ENCODE assay signal across 9 cellular contexts in genomic region chr3:157157836-157158235, GRCh38. TPM values are rescaled to one million over a fixed set of nuclear protein-coding genes. Genes with fewer than 3 reads are reported as not detected.
DNase-seq lines count a peak whose midpoint lies in the region; ATAC-seq lines count a peak whose summit lies in the region.
"Had no signal": no experiment of that assay in that cellular context is flagged by ENCODE, and none has a peak within 500 bp of the region (broad histone marks: within the 10 kb centered on the region; RNA-seq: fewer than 3 reads in every experiment).

No MANE protein-coding gene starts in this region.

- H3K27ac Mint-ChIP-seq in activated T-helper 17 cell treated with anti-CD3 and anti-CD28 coated beads, Interleukin-2, amount 50 U/mL, for 72 hours = peak overlapping the region; percentile 89
- peak overlapping the region; percentile 95 for H3K27ac Mint-ChIP-seq in stimulated activated memory B cell treated with anti-CD40 and anti-IgM and Interleukin-4, amounts not matched to agents 10 μg/mL and 1 μg/mL and 100 μg/mL, for 72 hours

- H3K36me3 ChIP-seq in HUES6 (ENCODE audit: control insufficient read depth, insufficient read depth, low read length) (peaks cover 65% of the 10 kb centered on the region), iPS-18a (ENCODE audit: control insufficient read depth, low read depth, low read length) (peaks cover 61% of the 10 kb centered on the region)

- no peaks in the 10 kb centered on the region for H3K27me3 ChIP-seq in HUES6 (ENCODE audit: control insufficient read depth, insufficient read depth, low read length)
- no peaks in the 10 kb centered on the region for H3K27me3 ChIP-seq in iPS-18a (ENCODE audit: control insufficient read depth, insufficient read depth, low read length)

- no peak for ATAC-seq in activated T-helper 17 cell treated with anti-CD3 and anti-CD28 coated beads, Interleukin-2, amount 50 U/mL, for 72 hours (replicated peaks)
- ATAC-seq in stimulated activated memory B cell treated with anti-CD40 and anti-IgM and Interleukin-4, amounts not matched to agents 10 μg/mL and 1 μg/mL and 100 μg/mL, for 72 hours = no peak
- no peak for ATAC-seq in HG03432 (IDR thresholded peaks at IDR 0.05; ENCODE audit: unreplicated experiment)
- no peak for ATAC-seq in GM21360 (IDR thresholded peaks at IDR 0.05; ENCODE audit: unreplicated experiment)

- no peak for DNase-seq in NCI-H2081 (lab: John Stamatoyannopoulos, UW)
- DNase-seq: NCI-H526 treated with DMSO at 0.1 percent for 48 hours; stimulated activated CD4-positive, alpha-beta T cell treated with anti-CD3 and anti-CD28 coated beads, Interleukin-4, amount 100 ng/mL, for 24 hours had no signal

- H3K4me3 ChIP-seq in HUES6 (ENCODE audit: low read depth, low read length) = peak overlapping the region; percentile 97
- peak overlapping the region; percentile 84 for H3K4me3 ChIP-seq in iPS-18a (ENCODE audit: low read length)

- H3K27me3 Mint-ChIP-seq in activated T-helper 17 cell treated with anti-CD3 and anti-CD28 coated beads, Interleukin-2, amount 50 U/mL, for 72 hours = no peaks in the 10 kb centered on the region
- no peaks in the 10 kb centered on the region for H3K27me3 Mint-ChIP-seq in stimulated activated memory B cell treated with anti-CD40 and anti-IgM and Interleukin-4, amounts not matched to agents 10 μg/mL and 1 μg/mL and 100 μg/mL, for 72 hours

- peaks cover 87% of the 10 kb centered on the region for H3K36me3 Mint-ChIP-seq in activated T-helper 17 cell treated with anti-CD3 and anti-CD28 coated beads, Interleukin-2, amount 50 U/mL, for 72 hours (ENCODE audit: low read depth)
- peaks cover 51% of the 10 kb centered on the region for H3K36me3 Mint-ChIP-seq in stimulated activated memory B cell treated with anti-CD40 and anti-IgM and Interleukin-4, amounts not matched to agents 10 μg/mL and 1 μg/mL and 100 μg/mL, for 72 hours

- H3K4me1 ChIP-seq in HUES6 (ENCODE audit: control insufficient read depth, insufficient read depth, low read length) (peaks cover 14% of the 10 kb centered on the region), iPS-18a (ENCODE audit: control insufficient read depth, low read depth, low read length) (peaks cover 15% of the 10 kb centered on the region)

- H3K9me3 Mint-ChIP-seq in activated T-helper 17 cell treated with anti-CD3 and anti-CD28 coated beads, Interleukin-2, amount 50 U/mL, for 72 hours = no peaks in the 10 kb centered on the region
- H3K9me3 Mint-ChIP-seq in stimulated activated memory B cell treated with anti-CD40 and anti-IgM and Interleukin-4, amounts not matched to agents 10 μg/mL and 1 μg/mL and 100 μg/mL, for 72 hours = no peaks in the 10 kb centered on the region

- H3K9ac ChIP-seq in HUES6 (ENCODE audit: low read length) (no peak overlapping the region), iPS-18a (ENCODE audit: low read length) (no peak overlapping the region)

- H3K4me3 Mint-ChIP-seq in activated T-helper 17 cell treated with anti-CD3 and anti-CD28 coated beads, Interleukin-2, amount 50 U/mL, for 72 hours = peak overlapping the region; percentile 95
- H3K4me3 Mint-ChIP-seq in stimulated activated memory B cell treated with anti-CD40 and anti-IgM and Interleukin-4, amounts not matched to agents 10 μg/mL and 1 μg/mL and 100 μg/mL, for 72 hours = peak overlapping the region; percentile 85

- no peak overlapping the region for H3K27ac ChIP-seq in HUES6 (ENCODE audit: low read depth, low read length)
- H3K27ac ChIP-seq in iPS-18a (ENCODE audit: low read length) = no peak overlapping the region

- H3K4me1 Mint-ChIP-seq in activated T-helper 17 cell treated with anti-CD3 and anti-CD28 coated beads, Interleukin-2, amount 50 U/mL, for 72 hours = peaks cover 50% of the 10 kb centered on the region
- H3K4me1 Mint-ChIP-seq in stimulated activated memory B cell treated with anti-CD40 and anti-IgM and Interleukin-4, amounts not matched to agents 10 μg/mL and 1 μg/mL and 100 μg/mL, for 72 hours = peaks cover 57% of the 10 kb centered on the region

- H3K9me3 ChIP-seq in HUES6 (ENCODE audit: control insufficient read depth, insufficient read depth, low read depth, low read length) (no peaks in the 10 kb centered on the region), iPS-18a (ENCODE audit: control insufficient read depth, low read depth, low read length) (no peaks in the 10 kb centered on the region)

RNA-seq across cellular contexts. Expression of gene CCNL1, which starts 2.1 kb away (rescaled TPM):
- 100 to 1,000 TPM; 173 to 194 TPM for total RNA-seq in activated T-helper 17 cell treated with anti-CD3 and anti-CD28 coated beads, Interleukin-2, amount 50 U/mL, for 72 hours
